ENCODE assay signal across 1 cellular context in the genomic region with DNA sequence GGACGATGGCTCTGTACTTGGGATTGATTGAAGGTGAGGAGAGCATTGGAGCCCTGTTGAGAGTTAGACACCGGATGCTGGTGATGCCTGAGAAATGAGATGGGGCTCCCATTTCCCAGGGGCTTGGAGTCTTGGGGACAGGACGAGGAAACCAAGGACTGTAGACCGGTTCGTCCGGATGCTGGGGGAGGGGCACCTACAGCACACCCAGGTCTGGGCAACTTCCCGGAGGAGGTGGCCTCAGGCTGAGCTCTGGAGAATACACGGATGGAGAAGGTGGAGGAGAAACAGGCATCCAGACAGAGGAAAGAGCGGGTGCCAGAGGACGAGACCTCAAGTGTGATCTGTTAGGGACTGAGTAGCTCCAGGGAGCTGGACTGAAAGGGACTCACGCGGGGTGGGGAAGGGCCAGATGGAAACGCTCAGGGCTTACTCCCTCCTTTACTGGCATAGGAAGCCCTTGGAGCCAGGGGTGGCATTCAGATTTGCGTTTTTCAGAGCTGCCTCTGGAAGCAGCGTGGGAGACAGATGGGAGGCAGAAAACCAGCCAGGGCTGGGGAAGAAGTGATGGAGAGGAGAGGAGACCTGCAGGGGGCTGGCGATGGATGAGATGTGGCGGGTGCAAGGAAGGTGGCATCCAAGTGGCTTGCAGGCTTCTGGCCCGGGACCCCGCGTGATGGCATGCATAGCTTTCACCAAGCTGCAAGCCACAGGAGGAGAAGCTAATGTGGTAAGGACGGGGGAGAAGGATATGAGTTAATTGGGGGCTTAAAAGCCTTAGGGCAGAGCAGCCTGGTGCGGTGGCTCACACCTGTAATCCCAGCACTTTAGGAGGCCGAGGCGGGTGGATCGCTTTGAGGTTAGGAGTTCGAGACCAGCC.
TF ChIP-seq lines count a peak whose summit lies in the region.

No MANE protein-coding gene starts in this region.

TF ChIP-seq in IMR-90, 13 proteins besides CTCF, POLR2A, EP300 and RAD21:
- TF ChIP-seq RFX5 (IDR thresholded peaks at IDR 0.05; ENCODE audit: low read depth, low read length), result no peak
- TF ChIP-seq MXI1 (IDR thresholded peaks at IDR 0.05; ENCODE audit: borderline replicate concordance, low read depth, low read length), result no peak
